In genomic region chr3:50625879-50626182, GRCh38 we compare ENCODE assay signal across 23 cellular contexts. TPM values are rescaled to one million over a fixed set of nuclear protein-coding genes. Genes with fewer than 3 reads are reported as not detected.
DNase-seq lines count a peak whose midpoint lies in the region; ATAC-seq and TF ChIP-seq lines count a peak whose summit lies in the region.
"Had no signal": no experiment of that assay in that cellular context is flagged by ENCODE, and none has a peak within 500 bp of the region (broad histone marks: within the 10 kb centered on the region; RNA-seq: fewer than 3 reads in every experiment).

No MANE protein-coding gene starts in this region.

- no peak overlapping the region for H3K4me3 Mint-ChIP-seq in activated CD4-positive, alpha-beta T cell treated with anti-CD3 and anti-CD28 coated beads for 36 hours
- H3K4me3 Mint-ChIP-seq in dendritic cell treated with granulocyte-macrophage colony-stimulating factor and Interleukin-4, amounts not matched to agents 40 ng/mL and 50 ng/mL, for 4 days: no peak overlapping the region
- H3K4me3 Mint-ChIP-seq in neural progenitor cell: no peak overlapping the region
- H3K4me3 Mint-ChIP-seq: activated T-helper 1 cell treated with anti-CD3 and anti-CD28 coated beads, Interleukin-12 subunit alpha, Interleukin-12 subunit beta, Interleukin-2, Interleukin-4 antibody, amounts not matched to agents 30 ng/mL and 10 ng/mL and 1 ng/mL, durations not matched to agents 14 hours and 24 hours and 36 hours had no signal

- no peaks in the 10 kb centered on the region for H3K27me3 Mint-ChIP-seq in activated CD4-positive, alpha-beta T cell treated with anti-CD3 and anti-CD28 coated beads for 36 hours
- no peaks in the 10 kb centered on the region for H3K27me3 Mint-ChIP-seq in dendritic cell treated with granulocyte-macrophage colony-stimulating factor and Interleukin-4, amounts not matched to agents 40 ng/mL and 50 ng/mL, for 4 days
- H3K27me3 Mint-ChIP-seq in neural progenitor cell (ENCODE audit: insufficient read depth, low read depth): peaks cover 5% of the 10 kb centered on the region
- H3K27me3 Mint-ChIP-seq: activated naive CD8-positive, alpha-beta T cell treated with anti-CD3 and anti-CD28 coated beads, Interleukin-2, amount 10 ng/mL, durations not matched to agents 7 days and 5 days; progenitor cell of endocrine pancreas had no signal

- H3K79me2 ChIP-seq in neural progenitor cell (ENCODE audit: low read depth) (peaks cover 52% of the 10 kb centered on the region), SK-N-SH (ENCODE audit: insufficient read depth) (no peaks in the 10 kb centered on the region; the same call in 1 of the 2 replicates)

- no peaks in the 10 kb centered on the region for H3K27me3 ChIP-seq in HL-60 (ENCODE audit: insufficient read depth, poor library complexity, severe bottlenecking)
- H3K27me3 ChIP-seq in neural progenitor cell: no peaks in the 10 kb centered on the region
- H3K27me3 ChIP-seq in SK-N-SH (ENCODE audit: insufficient read depth): no peaks in the 10 kb centered on the region
- H3K27me3 ChIP-seq: breast epithelium, dorsolateral prefrontal cortex, Peyer's patch had no signal

- H3K27ac ChIP-seq in HL-60 (replicated peaks): peak overlapping the region; percentile 25; the same call in 1 of the 2 replicates
- H3K27ac ChIP-seq in neural progenitor cell: peak overlapping the region; percentile 99
- H3K27ac ChIP-seq in SK-N-SH (ENCODE audit: low read depth in 2 of 2, low read length in 1 of 2): no peak overlapping the region
- H3K27ac ChIP-seq: breast epithelium, Peyer's patch, thoracic aorta had no signal

- H2AFZ ChIP-seq in neural progenitor cell (replicated peaks) (no peak overlapping the region), SK-N-SH (ENCODE audit: low read depth) (no peak overlapping the region)

- H3K36me3 ChIP-seq in neural progenitor cell (no peaks in the 10 kb centered on the region), SK-N-SH (replicated peaks in 1 of 2; ENCODE audit: control insufficient read depth in 1 of 2, insufficient read depth in 2 of 2, low read length in 1 of 2) (no peaks in the 10 kb centered on the region)
- H3K36me3 ChIP-seq: breast epithelium, Peyer's patch, thoracic aorta had no signal

- intact Hi-C loops in activated CD4-positive, alpha-beta T cell treated with anti-CD3 and anti-CD28 coated beads for 36 hours (cut with DNase I, micrococcal nuclease): no loop called here
- intact Hi-C loops in dendritic cell treated with granulocyte-macrophage colony-stimulating factor and Interleukin-4, amounts not matched to agents 40 ng/mL and 50 ng/mL, for 4 days (cut with micrococcal nuclease): no loop called here

- no peaks in the 10 kb centered on the region for H3K9me3 Mint-ChIP-seq in activated CD4-positive, alpha-beta T cell treated with anti-CD3 and anti-CD28 coated beads for 36 hours (ENCODE audit: low read depth)
- no peaks in the 10 kb centered on the region for H3K9me3 Mint-ChIP-seq in dendritic cell treated with granulocyte-macrophage colony-stimulating factor and Interleukin-4, amounts not matched to agents 40 ng/mL and 50 ng/mL, for 4 days
- no peaks in the 10 kb centered on the region for H3K9me3 Mint-ChIP-seq in neural progenitor cell
- H3K9me3 Mint-ChIP-seq: activated naive CD8-positive, alpha-beta T cell treated with anti-CD3 and anti-CD28 coated beads, Interleukin-2, amount 10 ng/mL, durations not matched to agents 7 days and 5 days; activated T-helper 1 cell treated with anti-CD3 and anti-CD28 coated beads, Interleukin-12 subunit alpha, Interleukin-12 subunit beta, Interleukin-2, Interleukin-4 antibody, amounts not matched to agents 30 ng/mL and 10 ng/mL and 1 ng/mL, durations not matched to agents 14 hours and 24 hours and 36 hours; natural killer cell had no signal

- H3K36me3 Mint-ChIP-seq in activated CD4-positive, alpha-beta T cell treated with anti-CD3 and anti-CD28 coated beads for 36 hours (ENCODE audit: low read depth): peaks cover 60% of the 10 kb centered on the region
- peaks cover 99% of the 10 kb centered on the region for H3K36me3 Mint-ChIP-seq in dendritic cell treated with granulocyte-macrophage colony-stimulating factor and Interleukin-4, amounts not matched to agents 40 ng/mL and 50 ng/mL, for 4 days (ENCODE audit: low read depth)
- H3K36me3 Mint-ChIP-seq in neural progenitor cell: peaks cover 7% of the 10 kb centered on the region
- H3K36me3 Mint-ChIP-seq: natural killer cell had no signal

- ATAC-seq in activated CD4-positive, alpha-beta T cell treated with anti-CD3 and anti-CD28 coated beads for 36 hours: no peak
- no peak for ATAC-seq in GM18520 (IDR thresholded peaks at IDR 0.05; ENCODE audit: unreplicated experiment)
- ATAC-seq: GM12878, natural killer cell had no signal

- H3K9me3 ChIP-seq in neural progenitor cell (ENCODE audit: low read depth) (no peaks in the 10 kb centered on the region), SK-N-SH (no peaks in the 10 kb centered on the region)
- H3K9me3 ChIP-seq: breast epithelium, Peyer's patch, thoracic aorta had no signal

- CTCF ChIA-PET in activated CD4-positive, alpha-beta T cell treated with anti-CD3 and anti-CD28 coated beads for 36 hours (lab: Charles Lee): interaction anchor here (0.8 to 6.7 kb wide), 3 partner anchors 11 to 258 kb away, joined by 3 to 41 read pairs (median 3); partner anchors contain the start of gene MAPKAPK3
- CTCF ChIA-PET in SK-N-SH (lab: Yijun Ruan, JAX): interaction anchor here (1.1 to 14.3 kb wide), 3 partner anchors 8 to 27 kb away, joined by 3 to 162 read pairs (median 4); partner anchors contain the start of gene MAPKAPK3

- no peak for DNase-seq in activated CD4-positive, alpha-beta T cell treated with anti-CD3 and anti-CD28 coated beads for 36 hours
- DNase-seq in activated CD4-positive, alpha-beta T cell treated with anti-CD3 and anti-CD28 coated beads for 48 hours: no peak
- DNase-seq in HL-60 (ENCODE audit: low read depth in 1 of 2, low spot score in 1 of 2) (no peak), neural progenitor cell (ENCODE audit: low spot score) (no peak), epidermal melanocyte (ENCODE audit: insufficient read length, low spot score) (no peak), SK-N-SH (no peak)
- DNase-seq: 8988T; activated CD4-positive, alpha-beta T cell treated with anti-CD3 and anti-CD28 coated beads, Interleukin-2, amount 50 U/mL, for 48 hours; activated naive CD8-positive, alpha-beta T cell treated with anti-CD3 and anti-CD28 coated beads, Interleukin-2, amount 10 ng/mL, durations not matched to agents 7 days and 5 days; dorsolateral prefrontal cortex; GF-D8; mesenchymal stem cell; natural killer cell; NCI-H1417 treated with DMSO at 0.1 percent for 48 hours; NCI-H2171; Peyer's patch had no signal

- H4K20me1 ChIP-seq in neural progenitor cell (ENCODE audit: low read depth) (peaks cover 22% of the 10 kb centered on the region), SK-N-SH (ENCODE audit: insufficient read depth) (no peaks in the 10 kb centered on the region)

- H3K4me1 ChIP-seq in neural progenitor cell (peaks cover 43% of the 10 kb centered on the region), SK-N-SH (ENCODE audit: control insufficient read depth in 1 of 2, insufficient read depth in 2 of 2, low read depth in 1 of 2, low read length in 1 of 2) (peaks cover 11 to 17% of the 10 kb centered on the region in 2 experiments; a peak in 3 of 4 replicates)
- H3K4me1 ChIP-seq: breast epithelium had no signal

- peak overlapping the region; percentile 93 for H3K27ac Mint-ChIP-seq in activated CD4-positive, alpha-beta T cell treated with anti-CD3 and anti-CD28 coated beads for 36 hours
- H3K27ac Mint-ChIP-seq in dendritic cell treated with granulocyte-macrophage colony-stimulating factor and Interleukin-4, amounts not matched to agents 40 ng/mL and 50 ng/mL, for 4 days: peak overlapping the region; percentile 84
- peak overlapping the region; percentile 91 for H3K27ac Mint-ChIP-seq in neural progenitor cell
- H3K27ac Mint-ChIP-seq: progenitor cell of endocrine pancreas had no signal

- TF ChIP-seq CTCF in HL-60 (IDR thresholded peaks at IDR 0.05; ENCODE audit: insufficient read depth, low read length) (no peak), neural progenitor cell (IDR thresholded peaks at IDR 0.05) (no peak), SK-N-SH (IDR thresholded peaks at IDR 0.05) (no peak)

- 76% methylated on average over 4 of the region's 4 CpGs for WGBS in SK-N-SH (ENCODE audit: low lambda C conversion rate)

- H3F3A ChIP-seq in neural progenitor cell (ENCODE audit: low read depth) (peaks cover 30% of the 10 kb centered on the region), SK-N-SH (replicated peaks; ENCODE audit: insufficient read depth) (no peaks in the 10 kb centered on the region)

- POLR2A ChIA-PET in activated CD4-positive, alpha-beta T cell treated with anti-CD3 and anti-CD28 coated beads for 36 hours (lab: Charles Lee): no interaction called here
- POLR2A ChIA-PET in SK-N-SH (lab: Yijun Ruan, JAX): no interaction called here

- H3K4me3 ChIP-seq in HL-60 (replicated peaks; ENCODE audit: insufficient read depth, low read length) (no peak overlapping the region), neural progenitor cell (peak overlapping the region; percentile 30), SK-N-SH (ENCODE audit: low read depth in 2 of 2, low read length in 1 of 2) (no peak overlapping the region)
- H3K4me3 ChIP-seq: breast epithelium, dorsolateral prefrontal cortex, GM12878, Peyer's patch, thoracic aorta had no signal

- TF ChIP-seq EP300 in SK-N-SH (IDR thresholded peaks at IDR 0.05; ENCODE audit: borderline replicate concordance in 1 of 2, low read depth in 1 of 2, low read length in 1 of 2): no peak

- H3K9me2 ChIP-seq in SK-N-SH: no peaks in the 10 kb centered on the region

- TF ChIP-seq RAD21 in SK-N-SH (IDR thresholded peaks at IDR 0.05; ENCODE audit: low read length): no peak

- H3K9ac ChIP-seq in neural progenitor cell (no peak overlapping the region), SK-N-SH (no peak overlapping the region)

- peaks cover 92% of the 10 kb centered on the region for H3K4me1 Mint-ChIP-seq in activated CD4-positive, alpha-beta T cell treated with anti-CD3 and anti-CD28 coated beads for 36 hours
- H3K4me1 Mint-ChIP-seq in dendritic cell treated with granulocyte-macrophage colony-stimulating factor and Interleukin-4, amounts not matched to agents 40 ng/mL and 50 ng/mL, for 4 days (ENCODE audit: low read depth): peaks cover 94% of the 10 kb centered on the region
- peaks cover 40% of the 10 kb centered on the region for H3K4me1 Mint-ChIP-seq in neural progenitor cell

- H3K4me2 ChIP-seq in neural progenitor cell (peak overlapping the region; percentile 80), SK-N-SH (no peak overlapping the region)

RNA-seq across cellular contexts. Expression of gene MAPKAPK3, which starts 8.9 kb away (rescaled TPM):
- 100 to 1,000 TPM; 178 to 218 TPM for total RNA-seq in activated CD4-positive, alpha-beta T cell treated with anti-CD3 and anti-CD28 coated beads for 36 hours
- total RNA-seq in neural progenitor cell (ENCODE audit: low replicate concordance): 47.7 and 77.5 TPM in 2 replicates
- polyA plus RNA-seq in SK-N-SH (2012; rRNA removed): 29.4 and 35.6 TPM in 2 replicates
- polyA plus RNA-seq in SK-N-SH (2012; cell fraction: cytosol; rRNA removed): 18.9 and 25.5 TPM in 2 replicates
- polyA plus RNA-seq in SK-N-SH (2012; cell fraction: nucleus; rRNA removed): 22.6 and 25.7 TPM in 2 replicates

RNA-seq across cellular contexts. Expression of gene CISH, which starts 14.3 kb away (rescaled TPM):
- 100 to 1,000 TPM; 265 to 269 TPM for total RNA-seq in activated CD4-positive, alpha-beta T cell treated with anti-CD3 and anti-CD28 coated beads for 36 hours
- total RNA-seq in neural progenitor cell (ENCODE audit: low replicate concordance): 0.32 and 0.90 TPM in 2 replicates
- polyA plus RNA-seq in SK-N-SH (2012; rRNA removed): 2.0 and 2.6 TPM in 2 replicates
- polyA plus RNA-seq in SK-N-SH (2012; cell fraction: cytosol; rRNA removed): 1.2 and 1.8 TPM in 2 replicates
- 3.7 TPM in 2 replicates for polyA plus RNA-seq in SK-N-SH (2012; cell fraction: nucleus; rRNA removed)

RNA-seq across cellular contexts. Expression of gene DOCK3, which starts 48.9 kb away (rescaled TPM):
- 1 to 10 TPM; 2.5 to 2.6 TPM for total RNA-seq in activated CD4-positive, alpha-beta T cell treated with anti-CD3 and anti-CD28 coated beads for 36 hours
- total RNA-seq in neural progenitor cell (ENCODE audit: low replicate concordance): 10.7 and 11.1 TPM in 2 replicates
- polyA plus RNA-seq in SK-N-SH (2012; rRNA removed): 0.05 TPM in 2 replicates
- polyA plus RNA-seq in SK-N-SH (2012; cell fraction: cytosol; rRNA removed): 0.04 and 0.05 TPM in 2 replicates
- 0.16 and 0.19 TPM in 2 replicates for polyA plus RNA-seq in SK-N-SH (2012; cell fraction: nucleus; rRNA removed)

RNA-seq across cellular contexts. Expression of gene HEMK1, which starts 56.5 kb away (rescaled TPM):
- 10 to 100 TPM; 61.6 to 77.7 TPM for total RNA-seq in activated CD4-positive, alpha-beta T cell treated with anti-CD3 and anti-CD28 coated beads for 36 hours
- 9.3 and 20.8 TPM in 2 replicates for total RNA-seq in neural progenitor cell (ENCODE audit: low replicate concordance)
- polyA plus RNA-seq in SK-N-SH (2012; rRNA removed): 15.4 and 21.7 TPM in 2 replicates
- 7.1 and 10.6 TPM in 2 replicates for polyA plus RNA-seq in SK-N-SH (2012; cell fraction: cytosol; rRNA removed)
- polyA plus RNA-seq in SK-N-SH (2012; cell fraction: nucleus; rRNA removed): 82.8 and 88.7 TPM in 2 replicates

RNA-seq across cellular contexts. Expression of gene C3orf18, which starts 58.3 kb away (rescaled TPM):
- 10 to 100 TPM; 31.7 to 31.9 TPM for total RNA-seq in activated CD4-positive, alpha-beta T cell treated with anti-CD3 and anti-CD28 coated beads for 36 hours
- total RNA-seq in neural progenitor cell (ENCODE audit: low replicate concordance): 8.5 and 15.6 TPM in 2 replicates
- 19.7 and 27.2 TPM in 2 replicates for polyA plus RNA-seq in SK-N-SH (2012; rRNA removed)
- polyA plus RNA-seq in SK-N-SH (2012; cell fraction: cytosol; rRNA removed): 11.3 and 16.2 TPM in 2 replicates
- 50.5 and 50.7 TPM in 2 replicates for polyA plus RNA-seq in SK-N-SH (2012; cell fraction: nucleus; rRNA removed)

Comparison
In these comparisons a context has a peak if more than half of its experiments do, and no peak if none do; other contexts are left out.
1. H3K27ac ChIP-seq: peak in HL-60 (single experiment) and neural progenitor cell (single experiment); none in SK-N-SH (0 of 2).
2. RNA of gene CISH, which starts 14.3 kb away (total RNA-seq): 265 to 269 TPM in activated CD4-positive, alpha-beta T cell treated with anti-CD3 and anti-CD28 coated beads for 36 hours; 0.32 to 0.90 TPM in neural progenitor cell; every median in the first group is over 100 times any median in the second.
3. Peak in every context shown above with its lines, with median percentiles within 50 percentile points of each other: H3K27ac Mint-ChIP-seq.